Comparison of ENCODE assay signal across 24 cellular contexts in genomic region chr2:98778741-98779483, GRCh38. TPM values are rescaled to one million over a fixed set of nuclear protein-coding genes. Genes with fewer than 3 reads are reported as not detected.
"Had no signal": no experiment of that assay in that cellular context is flagged by ENCODE, and none has a peak within 500 bp of the region (broad histone marks: within the 10 kb centered on the region; RNA-seq: fewer than 3 reads in every experiment).

No MANE protein-coding gene starts in this region.

- H3K27ac Mint-ChIP-seq: activated CD4-positive, alpha-beta T cell treated with anti-CD3 and anti-CD28 coated beads, Interleukin-2, amount 10 ng/mL, durations not matched to agents 24 days and 14 days; activated naive CD4-positive, alpha-beta T cell treated with anti-CD3 and anti-CD28 coated beads, Interleukin-2, amount 50 U/mL, for 24 hours; activated T-cell treated with anti-CD3 and anti-CD28 coated beads, Interleukin-2, amount 50 U/mL, for 72 hours; activated T-helper 2 cell treated with anti-CD3 and anti-CD28 coated beads, Interferon-gamma antibody, Interleukin-2, Interleukin-4, amounts not matched to agents 10 μg/mL and 5 μg/mL and 100 μg/mL, durations not matched to agents 14 hours and 24 hours and 36 hours; T-helper 1 cell treated with Interleukin-12 subunit alpha and Interleukin-12 subunit beta and Interleukin-4 antibody, amounts not matched to agents 30 μg/mL and 1 μg/mL, for 36 hours had no signal

- ATAC-seq: activated T-cell treated with anti-CD3 and anti-CD28 coated beads, Interleukin-2, amount 50 U/mL, for 72 hours had no signal

- DNase-seq: activated CD4-positive, alpha-beta T cell treated with anti-CD3 and anti-CD28 coated beads for 1 hour; activated CD4-positive, alpha-beta T cell treated with anti-CD3 and anti-CD28 coated beads, Interleukin-2, amount 10 ng/mL, durations not matched to agents 24 days and 14 days; activated CD4-positive, alpha-beta T cell treated with anti-CD3 and anti-CD28 coated beads, Interleukin-2, amount 50 U/mL, for 48 hours; activated CD8-positive, alpha-beta memory T cell treated with anti-CD3 and anti-CD28 coated beads, Interleukin-2, amount 50 U/mL, for 4 hours; activated naive CD4-positive, alpha-beta T cell; activated T-cell treated with anti-CD3 and anti-CD28 coated beads, Interleukin-2, amount 50 U/mL, for 72 hours; aorta; caudate nucleus; Karpas-422; MM.1S; NCI-H1105; NCI-H1436; NCI-H1694 treated with DMSO at 0.1 percent for 48 hours; NCI-H2029 treated with DMSO at 0.1 percent for 48 hours; NCI-H345; NCI-H510A treated with DMSO at 0.1 percent for 48 hours; NCI-H69; PC-3; SHP77 had no signal

- H3K36me3 ChIP-seq: breast epithelium, SJSA1 had no signal

- H3K4me3 Mint-ChIP-seq: activated CD4-positive, alpha-beta T cell treated with anti-CD3 and anti-CD28 coated beads, Interleukin-2, amount 10 ng/mL, durations not matched to agents 24 days and 14 days; activated naive CD4-positive, alpha-beta T cell treated with anti-CD3 and anti-CD28 coated beads, Interleukin-2, amount 50 U/mL, for 24 hours; activated T-cell treated with anti-CD3 and anti-CD28 coated beads, Interleukin-2, amount 50 U/mL, for 72 hours; T-helper 1 cell treated with Interleukin-12 subunit alpha and Interleukin-12 subunit beta and Interleukin-4 antibody, amounts not matched to agents 30 μg/mL and 1 μg/mL, for 36 hours had no signal

- H3K4me3 ChIP-seq: breast epithelium, SJSA1 had no signal

- H3K27ac ChIP-seq: breast epithelium, SJSA1 had no signal

- H3K27me3 Mint-ChIP-seq: activated CD4-positive, alpha-beta T cell treated with anti-CD3 and anti-CD28 coated beads, Interleukin-2, amount 10 ng/mL, durations not matched to agents 24 days and 14 days; activated naive CD4-positive, alpha-beta T cell treated with anti-CD3 and anti-CD28 coated beads, Interleukin-2, amount 50 U/mL, for 24 hours had no signal

- H3K27me3 ChIP-seq: breast epithelium, SJSA1 had no signal

- H3K4me1 ChIP-seq: breast epithelium, SJSA1 had no signal

RNA-seq across cellular contexts. Expression of gene MGAT4A, which starts 48.0 kb away (rescaled TPM):
- total RNA-seq: SJSA1 had no signal
